Comparison of ENCODE assay signal across 18 cellular contexts in genomic region chr11:79512706-79513469, GRCh38.
A peak's percentile ranks its signal among the peaks of the same experiment; 100 is the strongest.
DNase-seq lines count a peak whose midpoint lies in the region; ATAC-seq, FAIRE-seq and TF ChIP-seq lines count a peak whose summit lies in the region.
"Had no signal": no experiment of that assay in that cellular context is flagged by ENCODE, and none has a peak within 500 bp of the region (broad histone marks: within the 10 kb centered on the region; RNA-seq: fewer than 3 reads in every experiment).

No MANE protein-coding gene starts in this region.

- no peak for TF ChIP-seq RAD21 in H1 (IDR thresholded peaks at IDR 0.05 in 1 of 2, conservative IDR thresholded peaks at IDR 0.05 in 1 of 2; ENCODE audit: low read depth in 2 of 2, low read length in 2 of 2)

- peaks cover 3% of the 10 kb centered on the region for H3K9me3 Mint-ChIP-seq in neural progenitor cell

- WGBS in H1 (ENCODE audit: extremely low coverage in 1 of 2, insufficient coverage in 1 of 2, insufficient read length in 1 of 2, insufficient replicate concordance in 2 of 2, low coverage in 1 of 2, low lambda C conversion rate in 2 of 2, missing lambda C conversion rate in 1 of 2), 2 experiments, result 91% methylated on average over 4 of the region's 4 CpGs; no CpG with 5 or more reads in 1 of the 2 experiments

- H3K4me3 Mint-ChIP-seq in neural progenitor cell, result no peak overlapping the region

- no peak for TF ChIP-seq EP300 in H1 (IDR thresholded peaks at IDR 0.05; ENCODE audit: borderline replicate concordance in 1 of 2, low read depth in 2 of 2, low read length in 2 of 2)

- peak overlapping the region; percentile 58 for H3K27ac Mint-ChIP-seq in neural progenitor cell

- H4K5ac ChIP-seq in H1 (ENCODE audit: insufficient read length, low read depth, low read length), result no peak overlapping the region

- no peak overlapping the region for H3K14ac ChIP-seq in H1 (ENCODE audit: insufficient read length)

- H3K4me2 ChIP-seq in H1 (ENCODE audit: insufficient read depth in 1 of 2, low read depth in 2 of 2, low read length in 2 of 2) (no peak overlapping the region), neural progenitor cell (no peak overlapping the region)

- no peak overlapping the region for H3K56ac ChIP-seq in H1 (replicated peaks; ENCODE audit: insufficient read length, low read depth, low read length)

- no peaks in the 10 kb centered on the region for H3K36me3 ChIP-seq in H1 (ENCODE audit: control insufficient read depth in 2 of 4, insufficient read depth in 4 of 4, low read length in 3 of 4)
- no peaks in the 10 kb centered on the region for H3K36me3 ChIP-seq in neural progenitor cell

- H3K9ac ChIP-seq in H1 (replicated peaks in 1 of 4; ENCODE audit: extremely low read depth in 1 of 4, low read depth in 3 of 4, low read length in 3 of 4) (no peak overlapping the region), neural progenitor cell (no peak overlapping the region)

- no peak overlapping the region for H3K4ac ChIP-seq in H1 (replicated peaks; ENCODE audit: insufficient read length, low read depth, low read length)

- POLR2A ChIA-PET in H1 (lab: Charles Lee; ENCODE audit: partially characterized antibody), result no interaction called here

- no peak overlapping the region for H3K18ac ChIP-seq in H1 (ENCODE audit: extremely low read depth, low read length)

- H2AFZ ChIP-seq in H1 (ENCODE audit: low read length) (no peak overlapping the region), neural progenitor cell (replicated peaks) (no peak overlapping the region)

- FAIRE-seq in GM12891 (lab: Jason Lieb, UNC), result no peak
- no peak for FAIRE-seq in H1 (lab: Jason Lieb, UNC)
- FAIRE-seq: H54 had no signal

- no peaks in the 10 kb centered on the region for H3K36me3 Mint-ChIP-seq in neural progenitor cell

- no peak overlapping the region for H2BK5ac ChIP-seq in H1 (ENCODE audit: low read depth, low read length)

- CTCF ChIA-PET in H1 (lab: Charles Lee; ENCODE audit: partially characterized antibody), result interaction anchor here (1.2 to 1.8 kb wide), 3 partner anchors 19 to 413 kb away, joined by 3 to 5 read pairs (median 5); no protein-coding TSS in a partner anchor

- no peak for ATAC-seq in HG03571 (IDR thresholded peaks at IDR 0.05; ENCODE audit: unreplicated experiment)
- no peak for ATAC-seq in GM21786 (IDR thresholded peaks at IDR 0.05; ENCODE audit: unreplicated experiment)

- no peaks in the 10 kb centered on the region for H3F3A ChIP-seq in neural progenitor cell (ENCODE audit: low read depth)

- no peaks in the 10 kb centered on the region for H3K79me1 ChIP-seq in H1 (ENCODE audit: low read depth, low read length)

- no peak overlapping the region for H4K91ac ChIP-seq in H1 (replicated peaks; ENCODE audit: insufficient read length, low read length)

- H3K27me3 Mint-ChIP-seq in neural progenitor cell (ENCODE audit: insufficient read depth, low read depth), result no peaks in the 10 kb centered on the region

- H3K23me2 ChIP-seq in H1 (ENCODE audit: low read depth, low read length), result no peaks in the 10 kb centered on the region

- H3K4me1 Mint-ChIP-seq in neural progenitor cell, result peaks cover 30% of the 10 kb centered on the region

- peak overlapping the region; percentile 10; the same call in 1 of the 2 replicates for H2BK15ac ChIP-seq in H1 (ENCODE audit: low read length)

- no peak overlapping the region for H2AK5ac ChIP-seq in H1 (ENCODE audit: low read depth, low read length)

- no peak overlapping the region for H4K8ac ChIP-seq in H1 (ENCODE audit: extremely low read depth, insufficient read depth, low read length)

- no peaks in the 10 kb centered on the region for H3K9me3 ChIP-seq in H1 (ENCODE audit: insufficient read depth in 2 of 2, low read depth in 1 of 2, low read length in 1 of 2)
- H3K9me3 ChIP-seq in neural progenitor cell (ENCODE audit: low read depth), result no peaks in the 10 kb centered on the region

- peaks cover 0 to under 1% (median 0%) of the 10 kb centered on the region in 4 experiments; a peak in 1 of 7 replicates for H3K27me3 ChIP-seq in H1 (replicated peaks in 1 of 4; ENCODE audit: control insufficient read depth in 3 of 4, extremely low read depth in 1 of 4, insufficient read depth in 3 of 4, low read length in 3 of 4)
- no peaks in the 10 kb centered on the region for H3K27me3 ChIP-seq in neural progenitor cell

- TF ChIP-seq CTCF in H1 (IDR thresholded peaks at IDR 0.05; ENCODE audit: control extremely low read depth in 1 of 3, insufficient read depth in 1 of 3, low read depth in 1 of 3, low read length in 3 of 3) (no peak), neural progenitor cell (IDR thresholded peaks at IDR 0.05) (no peak)

- H2BK20ac ChIP-seq in H1 (ENCODE audit: low read length), result no peak overlapping the region

- H3K27ac ChIP-seq in H1 (ENCODE audit: low read depth, low read length) (no peak overlapping the region), neural progenitor cell (no peak overlapping the region)
- H3K27ac ChIP-seq: C4-2B had no signal

- no peak overlapping the region for H2BK120ac ChIP-seq in H1 (replicated peaks; ENCODE audit: low read depth, low read length)

- H3K4me1 ChIP-seq in H1 (replicated peaks in 1 of 4; ENCODE audit: control insufficient read depth in 3 of 4, insufficient read depth in 4 of 4, low read length in 3 of 4) (no peaks in the 10 kb centered on the region), neural progenitor cell (peaks cover 12% of the 10 kb centered on the region)

- H3K79me2 ChIP-seq in H1 (ENCODE audit: control insufficient read depth in 1 of 2, insufficient read depth in 2 of 2, low read length in 2 of 2) (no peaks in the 10 kb centered on the region), neural progenitor cell (ENCODE audit: low read depth) (no peaks in the 10 kb centered on the region)

- H4K20me1 ChIP-seq in H1 (replicated peaks in 1 of 2; ENCODE audit: control insufficient read depth in 1 of 2, insufficient read depth in 2 of 2, low read length in 2 of 2) (peaks cover 0 to 3% of the 10 kb centered on the region in 2 experiments), neural progenitor cell (ENCODE audit: low read depth) (no peaks in the 10 kb centered on the region)

- TF ChIP-seq POLR2A in GM12891 (IDR thresholded peaks at IDR 0.05; ENCODE audit: low read depth, low read length) (no peak), H1 (IDR thresholded peaks at IDR 0.05; ENCODE audit: control extremely low read depth in 1 of 2, low read depth in 2 of 2, low read length in 2 of 2) (no peak)

- H3K23ac ChIP-seq in H1 (ENCODE audit: insufficient read length), result no peak overlapping the region

- H2BK12ac ChIP-seq in H1 (ENCODE audit: low read depth, low read length), result no peak overlapping the region

- no peak overlapping the region for H3K4me3 ChIP-seq in H1 (ENCODE audit: extremely low read depth in 1 of 4, insufficient read depth in 2 of 4, low read depth in 3 of 4, low read length in 4 of 4)
- no peak overlapping the region for H3K4me3 ChIP-seq in neural progenitor cell

- peak; percentile 58 for DNase-seq in DMS53 (lab: John Stamatoyannopoulos, UW)
- no peak for DNase-seq in GM12891 (ENCODE audit: insufficient read length, low spot score)
- no peak for DNase-seq in H1 (ENCODE audit: low read depth in 1 of 2, low spot score in 2 of 2)
- DNase-seq in neural progenitor cell (ENCODE audit: low spot score), result no peak
- DNase-seq in SHP77 (lab: John Stamatoyannopoulos, UW), result no peak
- DNase-seq: ACHN; DMS 273 treated with DMSO at 0.1 percent for 48 hours; GDM1; KG1; NCI-H187; NCI-H446 treated with DMSO at 0.1 percent for 48 hours; NCI-H69; NK-92 treated with Interleukin-12 subunit alpha and Interleukin-12 subunit beta, amount 100 ng/mL, for 24 hours; T-helper 2 cell had no signal

TF ChIP-seq in GM12891, 5 proteins besides CTCF, POLR2A, EP300 and RAD21:
- no peak for TF ChIP-seq POLR2AphosphoS5 (IDR thresholded peaks at IDR 0.05; ENCODE audit: low read depth, low read length)
- TF ChIP-seq SPI1 (IDR thresholded peaks at IDR 0.05; ENCODE audit: low read depth, low read length), result peak; percentile 31; the same call in 1 of the 2 replicates

TF ChIP-seq in H1, 55 proteins besides CTCF, POLR2A, EP300 and RAD21:
- TF ChIP-seq GABPA (IDR thresholded peaks at IDR 0.05; ENCODE audit: borderline replicate concordance, insufficient read depth, low read length) (no peak), POU5F1 (IDR thresholded peaks at IDR 0.05; ENCODE audit: low read depth, low read length) (no peak), TBP (IDR thresholded peaks at IDR 0.05; ENCODE audit: low read depth, low read length) (no peak), FOSL1 (IDR thresholded peaks at IDR 0.05; ENCODE audit: insufficient read depth, low read depth, low read length) (no peak), HDAC2 (IDR thresholded peaks at IDR 0.05; ENCODE audit: borderline replicate concordance in 1 of 2, low read depth in 2 of 2, low read length in 2 of 2) (no peak), EZH2 (IDR thresholded peaks at IDR 0.05; ENCODE audit: low read depth, low read length, severe bottlenecking) (no peak)
